In the genomic region with DNA sequence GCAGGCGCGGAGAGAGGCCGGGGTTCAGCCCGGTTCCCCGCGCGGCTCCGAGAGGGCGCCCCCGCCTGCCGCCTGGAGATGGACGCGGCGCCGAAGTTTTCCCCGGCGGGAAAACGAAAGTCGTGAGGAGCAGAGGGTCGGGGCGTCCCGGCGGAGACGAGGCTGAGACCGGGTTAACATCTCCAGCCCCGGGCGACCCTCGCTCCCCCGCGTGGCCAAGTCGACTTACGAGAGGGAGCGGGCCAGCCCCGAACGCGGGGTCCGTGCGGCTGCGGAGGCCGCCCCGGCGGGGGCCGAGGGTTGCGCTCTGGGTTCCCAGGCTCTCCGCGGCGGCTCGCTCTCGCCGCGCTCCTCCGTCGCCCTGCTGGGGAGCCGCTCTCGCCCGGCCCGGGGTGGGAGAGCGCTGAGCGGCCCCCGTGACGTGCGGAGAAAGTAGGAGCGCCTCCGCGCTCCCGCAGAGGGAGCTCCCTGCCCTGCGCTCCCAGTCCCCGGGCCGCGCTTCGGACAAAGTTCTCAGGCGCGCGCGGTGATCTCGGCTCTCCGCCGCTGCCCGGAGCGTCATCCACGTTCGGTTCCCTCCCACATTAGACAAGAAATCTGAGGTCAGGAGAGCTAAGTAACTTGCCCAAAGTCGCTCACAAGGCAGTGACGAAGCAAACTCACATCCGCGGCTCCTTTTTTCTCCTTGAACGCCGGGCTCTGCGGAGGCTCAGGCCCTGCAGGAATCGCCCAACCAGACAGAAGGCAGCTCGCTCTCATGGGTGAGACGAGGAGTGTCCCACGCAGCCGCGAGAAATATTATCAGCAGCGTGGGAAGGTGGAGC, we compare ENCODE assay signal across 8 cellular contexts. TPM values are rescaled to one million over a fixed set of nuclear protein-coding genes. Genes with fewer than 3 reads are reported as not detected.
DNase-seq lines count a peak whose midpoint lies in the region; ATAC-seq and TF ChIP-seq lines count a peak whose summit lies in the region.

No MANE protein-coding gene starts in this region.

- peak; percentile 3 for TF ChIP-seq CTCF in GM12864 (IDR thresholded peaks at IDR 0.05; ENCODE audit: low read depth, low read length, missing control alignments)

- H3K36me3 Mint-ChIP-seq in effector memory CD8-positive, alpha-beta T cell (ENCODE audit: insufficient read depth) = peaks cover 9% of the 10 kb centered on the region

- H3K4me1 Mint-ChIP-seq in effector memory CD8-positive, alpha-beta T cell (ENCODE audit: low read depth in 2 of 2) = peaks cover 55 to 60% of the 10 kb centered on the region in 2 donors

- H3K27ac Mint-ChIP-seq in effector memory CD8-positive, alpha-beta T cell = peak overlapping the region; percentile 90 to 93

- DNase-seq in GM12864 (ENCODE audit: low read depth) = no peak
- DNase-seq in Kasumi-1 (lab: John Stamatoyannopoulos, UW) = peak; percentile 46 to 54
- peak; percentile 58 to 67 for DNase-seq in activated CD4-positive, alpha-beta T cell treated with anti-CD3 and anti-CD28 coated beads, Interleukin-2, amount 50 U/mL, for 48 hours
- peak; percentile 36 to 47 (median 36) for DNase-seq in effector memory CD8-positive, alpha-beta T cell
- peak; percentile 63 to 64 for DNase-seq in lung microvascular endothelial cell (ENCODE audit: low read depth in 2 of 2)
- DNase-seq in stimulated activated CD4-positive, alpha-beta T cell treated with anti-CD3 and anti-CD28 coated beads, TNF-alpha, amount 100 ng/mL, for 48 hours (ENCODE audit: low read depth in 3 of 3) = peak in 2 of 3 donors; percentile 34 to 45
- no peak for DNase-seq in NCI-H187 treated with DMSO at 0.1 percent for 48 hours (lab: John Stamatoyannopoulos, UW)
- no peak for DNase-seq in DMS153 (lab: John Stamatoyannopoulos, UW)

- peak; percentile 39 for ATAC-seq in effector memory CD8-positive, alpha-beta T cell (replicated peaks)

- no peaks in the 10 kb centered on the region for H3K9me3 Mint-ChIP-seq in effector memory CD8-positive, alpha-beta T cell

- peaks cover 6 to 9% of the 10 kb centered on the region in 2 donors for H3K27me3 Mint-ChIP-seq in effector memory CD8-positive, alpha-beta T cell

- H3K4me3 ChIP-seq in GM12864 (ENCODE audit: low read depth, low read length) = peak overlapping the region; percentile 71

- H3K4me3 Mint-ChIP-seq in effector memory CD8-positive, alpha-beta T cell = peak overlapping the region; percentile 61 to 92

RNA-seq across cellular contexts. Expression of gene GCNT4, which starts 1.1 kb away (rescaled TPM):
- under 0.01 TPM in 2 replicates for total RNA-seq in lung microvascular endothelial cell

Comparison
In these comparisons a context has a peak if more than half of its experiments do, and no peak if none do; other contexts are left out.
1. DNase-seq: peak in Kasumi-1 (2 of 2), activated CD4-positive, alpha-beta T cell treated with anti-CD3 and anti-CD28 coated beads, Interleukin-2, amount 50 U/mL, for 48 hours (2 of 2), effector memory CD8-positive, alpha-beta T cell (3 of 3), lung microvascular endothelial cell (2 of 2) and stimulated activated CD4-positive, alpha-beta T cell treated with anti-CD3 and anti-CD28 coated beads, TNF-alpha, amount 100 ng/mL, for 48 hours (2 of 3); none in GM12864 (single experiment), NCI-H187 treated with DMSO at 0.1 percent for 48 hours (single experiment) and DMS153 (single experiment).